ENCODE assay signal across 8 cellular contexts in genomic region chr5:1110930-1111726, GRCh38. TPM values are rescaled to one million over a fixed set of nuclear protein-coding genes. Genes with fewer than 3 reads are reported as not detected.
DNase-seq lines count a peak whose midpoint lies in the region; ATAC-seq, FAIRE-seq and TF ChIP-seq lines count a peak whose summit lies in the region.

No MANE protein-coding gene starts in this region.

- H3K36me3 ChIP-seq in gastroesophageal sphincter = no peaks in the 10 kb centered on the region
- no peaks in the 10 kb centered on the region for H3K36me3 ChIP-seq in parathyroid adenoma (ENCODE audit: control insufficient read depth, insufficient read depth, low read length)

- H3K9ac ChIP-seq in parathyroid adenoma = peak overlapping the region; percentile 59

- TF ChIP-seq CTCF in AG09309 (IDR thresholded peaks at IDR 0.05; ENCODE audit: control insufficient read depth, insufficient read depth, low read depth, low read length, missing control alignments) = no peak
- no peak for TF ChIP-seq CTCF in gastroesophageal sphincter (IDR thresholded peaks at IDR 0.05)
- TF ChIP-seq CTCF in parathyroid adenoma (IDR thresholded peaks at IDR 0.05) = no peak
- TF ChIP-seq CTCF in D721Med (IDR thresholded peaks at IDR 0.05; ENCODE audit: insufficient read depth, missing control alignments) = no peak

- peak overlapping the region; percentile 43 to 90 (median 86) for H3K27ac ChIP-seq in gastroesophageal sphincter
- H3K27ac ChIP-seq in parathyroid adenoma = peak overlapping the region; percentile 2

- ATAC-seq in GM19043 (IDR thresholded peaks at IDR 0.05; ENCODE audit: low read depth, unreplicated experiment) (peak; percentile 19), gastroesophageal sphincter (peak; percentile 48)

- H3K9me3 Mint-ChIP-seq in activated T-helper 1 cell treated with anti-CD3 and anti-CD28 coated beads, Interleukin-12 subunit alpha, Interleukin-12 subunit beta, Interleukin-2, Interleukin-4 antibody, amounts not matched to agents 30 ng/mL and 10 ng/mL and 1 ng/mL, durations not matched to agents 14 hours and 24 hours and 36 hours = no peaks in the 10 kb centered on the region

- DNase-seq in AG09309 (ENCODE audit: low read depth) = no peak
- peak; percentile 71 for DNase-seq in HT-29 (ENCODE audit: low spot score)
- no peak for DNase-seq in activated T-helper 1 cell treated with anti-CD3 and anti-CD28 coated beads, Interleukin-12 subunit alpha, Interleukin-12 subunit beta, Interleukin-2, Interleukin-4 antibody, amounts not matched to agents 30 ng/mL and 10 ng/mL and 1 ng/mL, durations not matched to agents 14 hours and 24 hours and 36 hours (ENCODE audit: low spot score)
- no peak for DNase-seq in cortex of kidney (lab: John Stamatoyannopoulos, UW)
- no peak for DNase-seq in D721Med (ENCODE audit: insufficient read length, low spot score)

- peak overlapping the region; percentile 87 for H3K4me3 Mint-ChIP-seq in activated T-helper 1 cell treated with anti-CD3 and anti-CD28 coated beads, Interleukin-12 subunit alpha, Interleukin-12 subunit beta, Interleukin-2, Interleukin-4 antibody, amounts not matched to agents 30 ng/mL and 10 ng/mL and 1 ng/mL, durations not matched to agents 14 hours and 24 hours and 36 hours

- WGBS in gastroesophageal sphincter (ENCODE audit: low coverage in 1 of 2), 2 donors = no CpG with 5 or more reads among the region's 54 CpGs

- peak overlapping the region; percentile 58 for H3K4me3 ChIP-seq in AG09309 (ENCODE audit: control insufficient read depth, low read depth, low read length)
- peak overlapping the region; percentile 93 to 99 for H3K4me3 ChIP-seq in gastroesophageal sphincter
- peak overlapping the region; percentile 70 for H3K4me3 ChIP-seq in parathyroid adenoma (ENCODE audit: low read depth, low read length)

- intact Hi-C loops in activated T-helper 1 cell treated with anti-CD3 and anti-CD28 coated beads, Interleukin-12 subunit alpha, Interleukin-12 subunit beta, Interleukin-2, Interleukin-4 antibody, amounts not matched to agents 30 ng/mL and 10 ng/mL and 1 ng/mL, durations not matched to agents 14 hours and 24 hours and 36 hours (cut with micrococcal nuclease) = loop anchor here (5.0 kb wide), 1 partner anchor 149 kb away; no protein-coding TSS in a partner anchor

- peak overlapping the region; percentile 79 for H2AFZ ChIP-seq in parathyroid adenoma

- TF ChIP-seq POLR2A in gastroesophageal sphincter (IDR thresholded peaks at IDR 0.05) = peak; percentile 11 to 27

- H3K79me2 ChIP-seq in parathyroid adenoma = peaks cover 7% of the 10 kb centered on the region

- peaks cover 0 to 57% (median 16%) of the 10 kb centered on the region in 3 donors for H3K4me1 ChIP-seq in gastroesophageal sphincter
- no peaks in the 10 kb centered on the region for H3K4me1 ChIP-seq in parathyroid adenoma

- FAIRE-seq in D721Med (lab: Jason Lieb, UNC) = no peak

- H3K36me3 Mint-ChIP-seq in activated T-helper 1 cell treated with anti-CD3 and anti-CD28 coated beads, Interleukin-12 subunit alpha, Interleukin-12 subunit beta, Interleukin-2, Interleukin-4 antibody, amounts not matched to agents 30 ng/mL and 10 ng/mL and 1 ng/mL, durations not matched to agents 14 hours and 24 hours and 36 hours (ENCODE audit: low read depth) = peaks cover 2% of the 10 kb centered on the region

- peak overlapping the region; percentile 87 for H3K4me2 ChIP-seq in parathyroid adenoma (ENCODE audit: low read length)

- peak overlapping the region; percentile 79 for H3K27ac Mint-ChIP-seq in activated T-helper 1 cell treated with anti-CD3 and anti-CD28 coated beads, Interleukin-12 subunit alpha, Interleukin-12 subunit beta, Interleukin-2, Interleukin-4 antibody, amounts not matched to agents 30 ng/mL and 10 ng/mL and 1 ng/mL, durations not matched to agents 14 hours and 24 hours and 36 hours

- H3K9me3 ChIP-seq in gastroesophageal sphincter (no peaks in the 10 kb centered on the region), parathyroid adenoma (ENCODE audit: control insufficient read depth, low read length) (no peaks in the 10 kb centered on the region)

- peaks cover 9% of the 10 kb centered on the region for H3K27me3 Mint-ChIP-seq in activated T-helper 1 cell treated with anti-CD3 and anti-CD28 coated beads, Interleukin-12 subunit alpha, Interleukin-12 subunit beta, Interleukin-2, Interleukin-4 antibody, amounts not matched to agents 30 ng/mL and 10 ng/mL and 1 ng/mL, durations not matched to agents 14 hours and 24 hours and 36 hours (ENCODE audit: insufficient read depth)

- H3K4me1 Mint-ChIP-seq in activated T-helper 1 cell treated with anti-CD3 and anti-CD28 coated beads, Interleukin-12 subunit alpha, Interleukin-12 subunit beta, Interleukin-2, Interleukin-4 antibody, amounts not matched to agents 30 ng/mL and 10 ng/mL and 1 ng/mL, durations not matched to agents 14 hours and 24 hours and 36 hours (ENCODE audit: low read depth) = peaks cover 35% of the 10 kb centered on the region

- no peak for TF ChIP-seq EP300 in gastroesophageal sphincter (IDR thresholded peaks at IDR 0.05)

- H3K27me3 ChIP-seq in gastroesophageal sphincter = no peaks in the 10 kb centered on the region
- no peaks in the 10 kb centered on the region for H3K27me3 ChIP-seq in parathyroid adenoma (ENCODE audit: control insufficient read depth, insufficient read depth, low read length)

RNA-seq across cellular contexts. Expression of gene SLC12A7, which starts 0.7 kb away (rescaled TPM):
- 129 and 134 TPM in 2 replicates for total RNA-seq in HT-29 (2014; rRNA removed; shearing (Covaris generic))
- 24.4 and 26.6 TPM in 2 replicates for total RNA-seq in activated T-helper 1 cell treated with anti-CD3 and anti-CD28 coated beads, Interleukin-12 subunit alpha, Interleukin-12 subunit beta, Interleukin-2, Interleukin-4 antibody, amounts not matched to agents 30 ng/mL and 10 ng/mL and 1 ng/mL, durations not matched to agents 14 hours and 24 hours and 36 hours
- 10 to 100 TPM; 18.8 to 28.7 (median 24.5) TPM for total RNA-seq in gastroesophageal sphincter
